Comparison of ENCODE assay signal across 15 cellular contexts in the genomic region with DNA sequence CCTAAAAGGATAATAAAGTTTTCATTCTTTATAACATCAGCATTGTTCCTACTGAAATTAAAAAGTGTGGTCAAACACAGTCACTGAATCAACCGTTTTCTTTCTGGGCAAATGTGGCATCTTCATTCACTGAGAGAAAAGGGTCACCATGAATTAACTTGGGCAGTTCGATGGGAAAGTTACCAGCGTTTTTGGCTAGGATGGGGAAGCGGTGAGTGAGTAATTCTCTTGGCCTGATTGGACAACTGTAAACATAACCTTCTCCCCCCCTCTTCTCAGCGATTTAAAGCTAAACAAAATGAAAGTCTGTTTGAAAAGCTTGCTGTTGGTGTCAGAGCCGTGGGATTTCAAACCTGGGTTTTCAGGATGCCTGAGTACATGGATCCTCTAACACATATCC.
DNase-seq lines count a peak whose midpoint lies in the region; ATAC-seq lines count a peak whose summit lies in the region.
"Had no signal": no experiment of that assay in that cellular context is flagged by ENCODE, and none has a peak within 500 bp of the region (broad histone marks: within the 10 kb centered on the region; RNA-seq: fewer than 3 reads in every experiment).

No MANE protein-coding gene starts in this region.

- no peak overlapping the region for H3K4me3 Mint-ChIP-seq in activated CD4-positive, alpha-beta T cell treated with anti-CD3 and anti-CD28 coated beads, Interleukin-2, amount 10 ng/mL, durations not matched to agents 7 days and 5 days
- H3K4me3 Mint-ChIP-seq: dendritic cell treated with granulocyte-macrophage colony-stimulating factor and Interleukin-4, amounts not matched to agents 40 ng/mL and 50 ng/mL, for 4 days had no signal

- H3K9me3 Mint-ChIP-seq in activated CD4-positive, alpha-beta T cell treated with anti-CD3 and anti-CD28 coated beads, Interleukin-2, amount 10 ng/mL, durations not matched to agents 7 days and 5 days, result no peaks in the 10 kb centered on the region
- H3K9me3 Mint-ChIP-seq: dendritic cell treated with granulocyte-macrophage colony-stimulating factor and Interleukin-4, amounts not matched to agents 40 ng/mL and 50 ng/mL, for 4 days had no signal

- no peaks in the 10 kb centered on the region for H3K27me3 ChIP-seq in muscle layer of duodenum (ENCODE audit: low read depth, low read length)

- H3K4me3 ChIP-seq in muscle layer of duodenum (ENCODE audit: low read depth in 1 of 2, low read length in 2 of 2), result peak overlapping the region in 1 of 2 donors; percentile 14
- H3K4me3 ChIP-seq: K562, lower lobe of right lung had no signal

- H3K36me3 Mint-ChIP-seq in activated CD4-positive, alpha-beta T cell treated with anti-CD3 and anti-CD28 coated beads, Interleukin-2, amount 10 ng/mL, durations not matched to agents 7 days and 5 days (ENCODE audit: low read depth), result no peaks in the 10 kb centered on the region

- H3K36me3 ChIP-seq in muscle layer of duodenum (ENCODE audit: control insufficient read depth in 1 of 2, insufficient read depth in 2 of 2, low read length in 2 of 2), result peaks cover 24 to 53% of the 10 kb centered on the region in 2 donors

- no peaks in the 10 kb centered on the region for H3K9me3 ChIP-seq in muscle layer of duodenum (ENCODE audit: control insufficient read depth in 1 of 2, low read length in 2 of 2)
- H3K9me3 ChIP-seq: lower lobe of right lung had no signal

- no peak overlapping the region for H3K27ac Mint-ChIP-seq in activated CD4-positive, alpha-beta T cell treated with anti-CD3 and anti-CD28 coated beads, Interleukin-2, amount 10 ng/mL, durations not matched to agents 7 days and 5 days
- H3K27ac Mint-ChIP-seq: dendritic cell treated with granulocyte-macrophage colony-stimulating factor and Interleukin-4, amounts not matched to agents 40 ng/mL and 50 ng/mL, for 4 days had no signal

- ATAC-seq in HG02885 (IDR thresholded peaks at IDR 0.05; ENCODE audit: poor library complexity, unreplicated experiment) (no peak), GM21360 (IDR thresholded peaks at IDR 0.05; ENCODE audit: unreplicated experiment) (no peak)
- ATAC-seq: K562, lower lobe of right lung had no signal

- DNase-seq in A172 (ENCODE audit: low spot score), result peak; percentile 72
- DNase-seq in HT1080 (ENCODE audit: low read depth), result peak; percentile 73
- no peak for DNase-seq in activated CD4-positive, alpha-beta T cell treated with anti-CD3 and anti-CD28 coated beads, Interleukin-2, amount 10 ng/mL, durations not matched to agents 7 days and 5 days
- no peak for DNase-seq in OCI-M1 (lab: John Stamatoyannopoulos, UW)
- DNase-seq: activated CD4-positive, alpha-beta T cell treated with anti-CD3 and anti-CD28 coated beads for 1 hour; COR-L47; lower lobe of right lung; NCI-H774; stimulated activated CD4-positive, alpha-beta T cell treated with anti-CD3 and anti-CD28 coated beads, Interleukin-4, amount 100 ng/mL, for 1 hour had no signal

- H3K27me3 Mint-ChIP-seq in activated CD4-positive, alpha-beta T cell treated with anti-CD3 and anti-CD28 coated beads, Interleukin-2, amount 10 ng/mL, durations not matched to agents 7 days and 5 days, result peaks cover 2% of the 10 kb centered on the region
- H3K27me3 Mint-ChIP-seq: dendritic cell treated with granulocyte-macrophage colony-stimulating factor and Interleukin-4, amounts not matched to agents 40 ng/mL and 50 ng/mL, for 4 days had no signal

- peaks cover 4% of the 10 kb centered on the region for H3K4me1 Mint-ChIP-seq in activated CD4-positive, alpha-beta T cell treated with anti-CD3 and anti-CD28 coated beads, Interleukin-2, amount 10 ng/mL, durations not matched to agents 7 days and 5 days

- peak overlapping the region; percentile 79 for H3K27ac ChIP-seq in cingulate gyrus (ENCODE audit: low read depth, low read length)
- H3K27ac ChIP-seq in muscle layer of duodenum (ENCODE audit: low read length), result peak overlapping the region; percentile 78
- H3K27ac ChIP-seq: lower lobe of right lung had no signal

- POLR2A ChIA-PET in activated CD4-positive, alpha-beta T cell treated with anti-CD3 and anti-CD28 coated beads, Interleukin-2, amount 10 ng/mL, durations not matched to agents 7 days and 5 days (lab: Charles Lee), result no interaction called here

- CTCF ChIA-PET in activated CD4-positive, alpha-beta T cell treated with anti-CD3 and anti-CD28 coated beads, Interleukin-2, amount 10 ng/mL, durations not matched to agents 7 days and 5 days (lab: Charles Lee), result interaction anchor here (0.5 to 1.2 kb wide), 2 partner anchors 35 to 899 kb away, joined by 3 read pairs; no protein-coding TSS in a partner anchor

- H3K4me1 ChIP-seq in muscle layer of duodenum (ENCODE audit: control insufficient read depth in 1 of 2, insufficient read depth in 2 of 2, low read length in 2 of 2), result peaks cover 4 to 26% of the 10 kb centered on the region in 2 donors

Comparison
In these comparisons a context has a peak if more than half of its experiments do, and no peak if none do; other contexts are left out.
1. DNase-seq: peak in A172 (single experiment) and HT1080 (single experiment); none in activated CD4-positive, alpha-beta T cell treated with anti-CD3 and anti-CD28 coated beads, Interleukin-2, amount 10 ng/mL, durations not matched to agents 7 days and 5 days (single experiment) and OCI-M1 (single experiment).